Comparison of ENCODE assay signal across 26 cellular contexts in the genomic region with DNA sequence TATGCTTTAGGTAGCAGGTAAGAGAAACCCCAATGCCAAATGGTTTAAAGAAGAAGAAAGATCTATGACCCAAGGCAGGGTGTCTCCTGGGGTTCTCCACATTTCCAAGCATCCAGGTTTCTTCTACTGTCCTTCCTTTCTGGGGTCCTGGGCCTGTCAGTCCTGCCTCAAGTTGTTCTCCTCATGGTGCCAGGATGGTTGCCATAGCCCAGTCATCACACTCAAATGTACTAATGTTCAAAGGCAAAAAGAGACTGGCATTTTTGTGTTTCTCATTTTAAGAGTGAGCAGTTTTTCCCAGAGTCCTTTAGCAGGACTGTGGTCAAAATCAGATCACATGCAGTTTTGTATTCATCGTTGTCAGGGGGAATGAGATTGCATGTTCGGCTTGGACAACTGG.
"Had no signal": no experiment of that assay in that cellular context is flagged by ENCODE, and none has a peak within 500 bp of the region (broad histone marks: within the 10 kb centered on the region; RNA-seq: fewer than 3 reads in every experiment).

No MANE protein-coding gene starts in this region.

- H3K4me3 ChIP-seq: colonic mucosa, esophagus squamous epithelium, gastrocnemius medialis, heart right ventricle, left lung, lower lobe of right lung had no signal

- DNase-seq: colonic mucosa; cortex of kidney; effector CD8-positive, alpha-beta T cell; effector memory CD8-positive, alpha-beta T cell; endodermal cell; erythroblast; esophagus squamous epithelium; foreskin fibroblast; foreskin melanocyte; glutamatergic neuron; heart right ventricle; hippocampal formation; left cardiac atrium; left lung; left ventricle myocardium superior; lower lobe of right lung; mesenchymal stem cell; midbrain; naive thymus-derived CD4-positive, alpha-beta T cell had no signal

- H3K9me3 Mint-ChIP-seq: dendritic cell treated with granulocyte-macrophage colony-stimulating factor and Interleukin-4, amounts not matched to agents 40 ng/mL and 50 ng/mL, for 4 days had no signal

- H3K9me3 ChIP-seq: colonic mucosa, gastrocnemius medialis, lower lobe of right lung had no signal

- H3K4me1 ChIP-seq: colonic mucosa had no signal

- H3K27ac ChIP-seq: colonic mucosa, epithelial cell of prostate, esophagus squamous epithelium, heart right ventricle, left lung, lower lobe of right lung had no signal

- ATAC-seq: effector memory CD8-positive, alpha-beta T cell; esophagus mucosa; gastrocnemius medialis; left lung; lower lobe of right lung; naive thymus-derived CD4-positive, alpha-beta T cell had no signal

- FAIRE-seq: endometrium, islet of Langerhans, keratinocyte had no signal

- H3K27me3 ChIP-seq: colonic mucosa, gastrocnemius medialis, left lung had no signal

- H3K4me3 Mint-ChIP-seq: dendritic cell treated with granulocyte-macrophage colony-stimulating factor and Interleukin-4, amounts not matched to agents 40 ng/mL and 50 ng/mL, for 4 days; effector memory CD8-positive, alpha-beta T cell; endodermal cell; naive thymus-derived CD4-positive, alpha-beta T cell had no signal

- H3K36me3 ChIP-seq: colonic mucosa, esophagus squamous epithelium, gastrocnemius medialis, heart right ventricle, left lung, lower lobe of right lung had no signal
